In genomic region chr3:23078735-23079134, GRCh38 we compare ENCODE assay signal across 2 cellular contexts.
TF ChIP-seq lines count a peak whose summit lies in the region.

No MANE protein-coding gene starts in this region.

TF ChIP-seq in GM23338, 12 proteins besides CTCF, POLR2A, EP300 and RAD21:
- TF ChIP-seq ZNF331 (CRISPR knock-in tag; IDR thresholded peaks at IDR 0.05; ENCODE audit: low read depth) (no peak), REST (IDR thresholded peaks at IDR 0.05; ENCODE audit: unreplicated experiment) (no peak), ZNF114 (CRISPR knock-in tag; IDR thresholded peaks at IDR 0.05) (no peak), CREB1 (CRISPR knock-in tag; IDR thresholded peaks at IDR 0.05; ENCODE audit: low read depth) (no peak), STAT1 (IDR thresholded peaks at IDR 0.05; ENCODE audit: unreplicated experiment) (no peak), EZH2 (IDR thresholded peaks at IDR 0.05; ENCODE audit: low read depth, unreplicated experiment) (no peak), ZNF462 (CRISPR knock-in tag; IDR thresholded peaks at IDR 0.05) (no peak), POLR2AphosphoS5 (IDR thresholded peaks at IDR 0.05; ENCODE audit: low read depth) (no peak), JUNB (IDR thresholded peaks at IDR 0.05; ENCODE audit: unreplicated experiment) (no peak), NANOG (IDR thresholded peaks at IDR 0.05; ENCODE audit: borderline replicate concordance) (no peak), ETS1 (IDR thresholded peaks at IDR 0.05) (no peak), EZH2phosphoT487 (IDR thresholded peaks at IDR 0.05; ENCODE audit: unreplicated experiment) (no peak)

TF ChIP-seq in H1, 55 proteins besides CTCF, POLR2A, EP300 and RAD21:
- no peak for TF ChIP-seq E2F6 (IDR thresholded peaks at IDR 0.05)
- TF ChIP-seq CHD2 (IDR thresholded peaks at IDR 0.05; ENCODE audit: low read length), result no peak
- no peak for TF ChIP-seq GTF2F1 (IDR thresholded peaks at IDR 0.05; ENCODE audit: borderline replicate concordance, low read depth, low read length)
- TF ChIP-seq BCL11A (IDR thresholded peaks at IDR 0.05; ENCODE audit: low read depth in 2 of 2, low read length in 2 of 2), result no peak
- no peak for TF ChIP-seq TEAD4 (IDR thresholded peaks at IDR 0.05; ENCODE audit: low read depth, low read length)
- TF ChIP-seq KDM1A (IDR thresholded peaks at IDR 0.05; ENCODE audit: borderline replicate concordance, low read length), result no peak
- no peak for TF ChIP-seq ATF3 (IDR thresholded peaks at IDR 0.05; ENCODE audit: insufficient read depth, low read depth, low read length)
- no peak for TF ChIP-seq SP1 (IDR thresholded peaks at IDR 0.05; ENCODE audit: low read depth, low read length)
- no peak for TF ChIP-seq RFX5 (IDR thresholded peaks at IDR 0.05; ENCODE audit: borderline replicate concordance, low read depth, low read length)
- no peak for TF ChIP-seq SUZ12 (IDR thresholded peaks at IDR 0.05; ENCODE audit: low read length)
- TF ChIP-seq MAFK (IDR thresholded peaks at IDR 0.05; ENCODE audit: low read depth, low read length), result no peak
